Comparison of ENCODE assay signal across 36 cellular contexts in the genomic region with DNA sequence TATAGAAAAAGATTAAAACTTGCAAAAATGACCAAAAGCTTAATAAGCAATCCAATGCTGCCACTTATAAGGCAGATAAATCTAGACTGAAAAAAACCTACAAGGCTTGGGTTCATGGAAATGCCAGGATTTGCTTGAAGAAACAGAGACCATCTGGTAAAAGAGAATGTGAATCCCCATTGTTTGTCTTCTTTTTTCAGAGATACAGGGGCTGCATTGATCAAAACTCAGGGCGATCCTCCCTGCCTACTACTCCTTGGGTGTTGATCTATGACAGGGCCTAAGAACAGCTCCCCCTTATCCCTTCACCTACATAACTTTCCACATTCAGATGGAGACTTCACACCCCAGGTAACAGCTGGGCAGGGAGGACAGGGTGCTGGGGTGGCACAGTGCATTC. TPM values are rescaled to one million over a fixed set of nuclear protein-coding genes. Genes with fewer than 3 reads are reported as not detected.
"Had no signal": no experiment of that assay in that cellular context is flagged by ENCODE, and none has a peak within 500 bp of the region (broad histone marks: within the 10 kb centered on the region; RNA-seq: fewer than 3 reads in every experiment).

No MANE protein-coding gene starts in this region.

- H3K36me3 ChIP-seq: neural progenitor cell, ovary, spleen, suprapubic skin, tibial artery, transverse colon, upper lobe of left lung, vagina had no signal

- DNase-seq: natural killer cell; occipital lobe; ovary; posterior cingulate gyrus; psoas muscle; right cardiac atrium; spleen; stimulated activated CD4-positive, alpha-beta T cell treated with anti-CD3 and anti-CD28 coated beads, Interleukin-12 subunit alpha, Interleukin-12 subunit beta, amount 100 ng/mL, for 4 hours; stimulated activated CD4-positive, alpha-beta T cell treated with anti-CD3 and anti-CD28 coated beads, Interleukin-1b, Interleukin-23, amount 100 ng/mL, for 48 hours; stimulated activated CD4-positive, alpha-beta T cell treated with anti-CD3 and anti-CD28 coated beads, Interleukin-4, amount 100 ng/mL, for 1 hour; stimulated activated CD4-positive, alpha-beta T cell treated with anti-CD3 and anti-CD28 coated beads, Interleukin-4, amount 100 ng/mL, for 4 hours; stimulated activated CD8-positive, alpha-beta memory T cell treated with anti-CD3 and anti-CD28 coated beads, Interleukin-4, amount 100 ng/mL, for 48 hours; stimulated activated naive CD4-positive, alpha-beta T cell; stimulated activated naive CD8-positive, alpha-beta T cell treated with anti-CD3 and anti-CD28 coated beads, Interleukin-15, amount 100 ng/mL, for 72 hours; stimulated activated naive CD8-positive, alpha-beta T cell treated with anti-CD3 and anti-CD28 coated beads, Interleukin-15, Interleukin-2, amounts not matched to agents 100 U/mL and 50 U/mL, for 24 hours; substantia nigra; testis; tibial artery; transverse colon; upper lobe of left lung had no signal

- H3K4me3 Mint-ChIP-seq: natural killer cell; nephron; neural progenitor cell; stimulated activated memory B cell treated with anti-CD40 and anti-IgM and Interleukin-4, amounts not matched to agents 10 μg/mL and 1 μg/mL and 100 μg/mL, for 72 hours; stimulated activated naive CD8-positive, alpha-beta T cell treated with anti-CD3 and anti-CD28 coated beads, Interleukin-15, amount 100 ng/mL, for 72 hours had no signal

- H3K27ac ChIP-seq: neural progenitor cell, ovary, parathyroid adenoma, psoas muscle, skin epidermis, spleen, suprapubic skin, testis, tibial artery, transverse colon, upper lobe of left lung, vagina had no signal

- H2AFZ ChIP-seq: neural progenitor cell, parathyroid adenoma had no signal

- H3K36me3 Mint-ChIP-seq: natural killer cell; neural progenitor cell; stimulated activated memory B cell treated with anti-CD40 and anti-IgM and Interleukin-4, amounts not matched to agents 10 μg/mL and 1 μg/mL and 100 μg/mL, for 72 hours had no signal

- H3K4me1 ChIP-seq: neural progenitor cell, parathyroid adenoma, psoas muscle, spleen, suprapubic skin, testis, tibial artery, transverse colon, upper lobe of left lung, vagina had no signal

- H3K79me2 ChIP-seq: parathyroid adenoma had no signal

- H3K4me2 ChIP-seq: neural progenitor cell, smooth muscle cell had no signal

- ATAC-seq: natural killer cell; psoas muscle; right cardiac atrium; sciatic nerve; stimulated activated memory B cell treated with anti-CD40 and anti-IgM and Interleukin-4, amounts not matched to agents 10 μg/mL and 1 μg/mL and 100 μg/mL, for 72 hours; stimulated activated naive CD8-positive, alpha-beta T cell treated with anti-CD3 and anti-CD28 coated beads, Interleukin-15, amount 100 ng/mL, for 72 hours; stimulated activated naive CD8-positive, alpha-beta T cell treated with anti-CD3 and anti-CD28 coated beads, Interleukin-15, Interleukin-2, amounts not matched to agents 100 U/mL and 50 U/mL, for 24 hours had no signal

- FAIRE-seq: urothelium cell line had no signal

- H3K4me1 Mint-ChIP-seq: natural killer cell; nephron; neural progenitor cell; stimulated activated memory B cell treated with anti-CD40 and anti-IgM and Interleukin-4, amounts not matched to agents 10 μg/mL and 1 μg/mL and 100 μg/mL, for 72 hours; stimulated activated naive CD8-positive, alpha-beta T cell treated with anti-CD3 and anti-CD28 coated beads, Interleukin-15, amount 100 ng/mL, for 72 hours had no signal

- H3K9ac ChIP-seq: neural progenitor cell, parathyroid adenoma had no signal

- H3K27ac Mint-ChIP-seq: natural killer cell; nephron; neural progenitor cell; progenitor cell of endocrine pancreas; stimulated activated memory B cell treated with anti-CD40 and anti-IgM and Interleukin-4, amounts not matched to agents 10 μg/mL and 1 μg/mL and 100 μg/mL, for 72 hours; stimulated activated naive CD8-positive, alpha-beta T cell treated with anti-CD3 and anti-CD28 coated beads, Interleukin-15, amount 100 ng/mL, for 72 hours had no signal

- H3K4me3 ChIP-seq: neural progenitor cell, ovary, psoas muscle, skin epidermis, smooth muscle cell, spleen, suprapubic skin, testis, tibial artery, transverse colon, upper lobe of left lung, vagina had no signal

- H3K27me3 ChIP-seq: neural progenitor cell, ovary, spleen, suprapubic skin, testis, tibial artery, transverse colon, upper lobe of left lung, vagina had no signal

- H3K9me3 ChIP-seq: ovary, psoas muscle, testis, transverse colon, vagina had no signal

- H3K27me3 Mint-ChIP-seq: progenitor cell of endocrine pancreas; stimulated activated memory B cell treated with anti-CD40 and anti-IgM and Interleukin-4, amounts not matched to agents 10 μg/mL and 1 μg/mL and 100 μg/mL, for 72 hours; stimulated activated naive CD8-positive, alpha-beta T cell treated with anti-CD3 and anti-CD28 coated beads, Interleukin-15, amount 100 ng/mL, for 72 hours had no signal

RNA-seq across cellular contexts. Expression of gene TSGA13, which starts 3.3 kb away (rescaled TPM):
- total RNA-seq: natural killer cell, osteoblast, ovary, progenitor cell of endocrine pancreas, psoas muscle, renal cortical epithelial cell, right cardiac atrium, sciatic nerve, smooth muscle cell, spleen, suprapubic skin, transverse colon, upper lobe of left lung, ureter, vagina had no signal
- polyA plus RNA-seq: neural cell, ovary, psoas muscle, right cardiac atrium, smooth muscle cell, spleen, thymus had no signal

RNA-seq across cellular contexts. Expression of gene KLF14, which starts 44.3 kb away (rescaled TPM):
- total RNA-seq: natural killer cell, occipital lobe, osteoblast, smooth muscle cell, vagina had no signal
- polyA plus RNA-seq: neural cell, smooth muscle cell had no signal
